In genomic region chr12:69123909-69124638, GRCh38 we compare ENCODE assay signal across 21 cellular contexts.
DNase-seq lines count a peak whose midpoint lies in the region; ATAC-seq and TF ChIP-seq lines count a peak whose summit lies in the region.
"Had no signal": no experiment of that assay in that cellular context is flagged by ENCODE, and none has a peak within 500 bp of the region (broad histone marks: within the 10 kb centered on the region; RNA-seq: fewer than 3 reads in every experiment).

No MANE protein-coding gene starts in this region.

- 35 to 49% methylated on average over 8 of the region's 8 CpGs for WGBS in thyroid gland, 2 donors

- no peak for TF ChIP-seq CTCF in thyroid gland (IDR thresholded peaks at IDR 0.05)

- H3K27ac ChIP-seq in thyroid gland = peak overlapping the region; percentile 57 to 66 (median 57)
- H3K27ac ChIP-seq: coronary artery, epithelial cell of prostate, foreskin keratinocyte, KMS-11, neutrophil, suprapubic skin had no signal

- H3K27me3 ChIP-seq in thyroid gland = no peaks in the 10 kb centered on the region
- H3K27me3 ChIP-seq: neutrophil, suprapubic skin had no signal

- ATAC-seq in left colon (peak; percentile 75), left cardiac atrium (no peak)
- ATAC-seq: foreskin keratinocyte had no signal

- no peak for TF ChIP-seq POLR2A in thyroid gland (IDR thresholded peaks at IDR 0.05)

- no peaks in the 10 kb centered on the region for H3K9me3 ChIP-seq in thyroid gland
- H3K9me3 ChIP-seq: neutrophil, SK-N-SH, suprapubic skin had no signal

- H3K4me3 ChIP-seq in thyroid gland (replicated peaks in 1 of 3) = no peak overlapping the region
- H3K4me3 ChIP-seq: coronary artery, suprapubic skin had no signal

- intact Hi-C loops in left colon (cut with DNase I, micrococcal nuclease) (no loop called here), thyroid gland (cut with DNase I) (no loop called here), left cardiac atrium (cut with DNase I) (no loop called here)

- no peaks in the 10 kb centered on the region for H3K36me3 ChIP-seq in thyroid gland
- H3K36me3 ChIP-seq: neutrophil, suprapubic skin had no signal

- DNase-seq in NCI-H1092 treated with DMSO at 0.1 percent for 48 hours (lab: John Stamatoyannopoulos, UW) = peak; percentile 86
- DNase-seq in NCI-H345 (lab: John Stamatoyannopoulos, UW) = peak; percentile 57
- no peak for DNase-seq in left colon
- peak in 1 of 2 donors; percentile 16 for DNase-seq in thyroid gland
- no peak for DNase-seq in left cardiac atrium
- DNase-seq in UCSD-AML1 (lab: John Stamatoyannopoulos, UW; ENCODE audit: unreplicated experiment) = no peak
- no peak for DNase-seq in foreskin melanocyte
- DNase-seq: activated CD4-positive, CD25-positive, alpha-beta regulatory T cell treated with anti-CD3 and anti-CD28 coated beads, Interleukin-2, amount 50 U/mL, for 72 hours; activated naive CD8-positive, alpha-beta T cell treated with anti-CD3 and anti-CD28 coated beads for 36 hours; CD8-positive, alpha-beta memory T cell; foreskin keratinocyte; MV-4-11; NCI-H2227 treated with DMSO at 0.1 percent for 48 hours; retina; RPMI8226; SK-N-SH had no signal

- peaks cover 15 to 19% of the 10 kb centered on the region in 2 donors for H3K4me1 ChIP-seq in thyroid gland
- H3K4me1 ChIP-seq: foreskin keratinocyte, suprapubic skin had no signal

Comparison
In these comparisons a context has a peak if more than half of its experiments do, and no peak if none do; other contexts are left out.
1. DNase-seq: peak in NCI-H1092 treated with DMSO at 0.1 percent for 48 hours (single experiment) and NCI-H345 (single experiment); none in left colon (0 of 2), left cardiac atrium (single experiment), UCSD-AML1 (single experiment) and foreskin melanocyte (single experiment).